Comparison of ENCODE assay signal across 23 cellular contexts in the genomic region with DNA sequence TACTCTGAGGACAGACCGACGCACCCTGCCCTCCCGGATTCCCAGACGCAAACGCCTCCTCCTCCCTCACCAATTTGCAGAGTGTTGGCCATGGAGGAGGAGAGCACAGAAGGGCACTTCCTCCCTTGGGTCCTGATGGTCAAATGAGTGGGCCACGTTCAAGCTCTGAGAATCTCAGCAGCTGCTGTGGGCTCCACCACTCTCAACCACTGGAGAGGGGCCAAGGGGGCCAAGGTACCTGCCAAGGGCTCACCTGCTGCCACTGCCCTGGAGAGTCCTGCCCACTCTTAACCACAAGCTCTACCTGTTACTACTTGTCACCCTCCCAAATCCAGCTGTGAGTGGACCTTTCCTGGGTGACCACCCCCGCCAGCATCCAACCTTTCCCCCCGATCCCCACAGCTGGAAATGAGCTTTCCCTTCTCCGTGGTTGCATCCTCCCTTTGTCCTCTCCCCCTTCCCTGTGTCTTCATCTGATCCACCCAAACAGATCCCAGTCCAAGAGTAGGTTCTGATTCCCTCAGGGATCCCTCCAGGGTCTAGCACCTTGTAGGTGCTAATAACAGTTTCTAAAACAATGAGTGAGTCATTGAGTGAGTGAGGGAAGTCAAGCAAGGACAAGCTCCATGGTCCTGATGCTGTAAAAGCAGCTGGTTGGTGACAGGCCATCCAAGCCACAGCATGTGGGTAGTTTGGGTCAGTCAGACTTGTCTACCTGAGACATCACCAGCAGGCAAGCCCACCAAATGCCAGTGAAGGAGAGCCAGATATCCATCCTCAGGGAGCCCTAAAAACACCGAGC.
DNase-seq lines count a peak whose midpoint lies in the region; ATAC-seq, FAIRE-seq and TF ChIP-seq lines count a peak whose summit lies in the region.
"Had no signal": no experiment of that assay in that cellular context is flagged by ENCODE, and none has a peak within 500 bp of the region (broad histone marks: within the 10 kb centered on the region; RNA-seq: fewer than 3 reads in every experiment).

No MANE protein-coding gene starts in this region.

- CTCF ChIA-PET in HEK293 (lab: Yijun Ruan, JAX) = interaction anchor here (0.7 to 1.0 kb wide), 2 partner anchors 103 to 113 kb away, joined by 3 read pairs; no protein-coding TSS in a partner anchor
- CTCF ChIA-PET in K562 (lab: Yijun Ruan, JAX; ENCODE audit: low intra/inter-chr PET ratio) = no interaction called here

- POLR2A ChIA-PET in HEK293 (lab: Yijun Ruan, JAX) = interaction anchor here (0.6 kb wide), 1 partner anchor 88 kb away, joined by 3 read pairs; no protein-coding TSS in a partner anchor
- POLR2A ChIA-PET in K562 (lab: Yijun Ruan, JAX) = interaction anchor here (1.3 kb wide), 1 partner anchor 12 kb away, joined by 3 read pairs; no protein-coding TSS in a partner anchor

- no peak for TF ChIP-seq EP300 in K562 (IDR thresholded peaks at IDR 0.05; ENCODE audit: low read length)

- H4K20me1 ChIP-seq in K562 (replicated peaks; ENCODE audit: control insufficient read depth, insufficient read depth, low read length) = 0 out of 2 replicates have a peak, but pooled peaks cover 4% of the 10 kb centered on the region

- DNase-seq in K562 (ENCODE audit: extremely low read depth in 1 of 4, low spot score in 3 of 4) = no peak
- DNase-seq in neural crest cell (ENCODE audit: low read depth, low spot score) = no peak
- no peak for DNase-seq in type B pancreatic cell (ENCODE audit: extremely low spot score, unreplicated experiment)
- DNase-seq in activated CD4-positive, CD25-positive, alpha-beta regulatory T cell (lab: John Stamatoyannopoulos, UW) = no peak
- DNase-seq: H9, Kasumi-1, MG63, NCI-H1417, NCI-H1694 treated with DMSO at 0.1 percent for 48 hours, NCI-H2081 treated with DMSO at 0.1 percent for 48 hours, NCI-H2171 treated with DMSO at 0.1 percent for 48 hours, NCI-H524 treated with DMSO at 0.1 percent for 48 hours, NCI-H82, T-helper 1 cell had no signal

- TF ChIP-seq POLR2A in K562 (conservative IDR thresholded peaks at IDR 0.05) = no peak

- ATAC-seq in GM18498 (IDR thresholded peaks at IDR 0.05; ENCODE audit: unreplicated experiment) = peak; percentile 38
- no peak for ATAC-seq in K562
- ATAC-seq in GM18909 (IDR thresholded peaks at IDR 0.05; ENCODE audit: poor library complexity, unreplicated experiment) = no peak
- ATAC-seq: Right ventricle myocardium inferior had no signal

- peaks cover 3 to 19% of the 10 kb centered on the region in 2 experiments; a peak in 3 of 5 replicates for H3K27me3 ChIP-seq in K562 (ENCODE audit: control insufficient read depth in 2 of 2, insufficient read depth in 2 of 2, low read length in 2 of 2)
- H3K27me3 ChIP-seq: MG63, SJSA1 had no signal

- H3K9me3 Mint-ChIP-seq in neural crest cell (no peaks in the 10 kb centered on the region), type B pancreatic cell (no peaks in the 10 kb centered on the region)
- H3K9me3 Mint-ChIP-seq: CD14-positive monocyte, H9 had no signal

- no peaks in the 10 kb centered on the region for H3K79me2 ChIP-seq in K562 (ENCODE audit: control insufficient read depth, insufficient read depth, low read length)

- H2AFZ ChIP-seq in K562 (ENCODE audit: low read depth, low read length) = no peak overlapping the region

- intact Hi-C loops in K562 (cut with micrococcal nuclease) = loop anchor here (5.0 kb wide), 1 partner anchor 152 kb away; no protein-coding TSS in a partner anchor

- H3K27ac Mint-ChIP-seq in neural crest cell (ENCODE audit: unreplicated experiment) = peak overlapping the region; percentile 89
- H3K27ac Mint-ChIP-seq in type B pancreatic cell = no peak overlapping the region
- H3K27ac Mint-ChIP-seq: B cell, H9 had no signal

- H3K36me3 ChIP-seq in HEK293 (ENCODE audit: control insufficient read depth in 2 of 2, insufficient read depth in 1 of 2, low read length in 2 of 2) (no peaks in the 10 kb centered on the region), K562 (ENCODE audit: control insufficient read depth, insufficient read depth, low read length) (no peaks in the 10 kb centered on the region)
- H3K36me3 ChIP-seq: MG63, SJSA1 had no signal

- no peaks in the 10 kb centered on the region for H3K4me1 ChIP-seq in HEK293 (ENCODE audit: control insufficient read depth, insufficient read depth, low read length)
- H3K4me1 ChIP-seq in K562 (replicated peaks in 1 of 2; ENCODE audit: control insufficient read depth in 2 of 2, insufficient read depth in 2 of 2, low read length in 2 of 2) = no peaks in the 10 kb centered on the region
- H3K4me1 ChIP-seq: SJSA1 had no signal

- H3K4me1 Mint-ChIP-seq in neural crest cell (peaks cover 3% of the 10 kb centered on the region), type B pancreatic cell (ENCODE audit: unreplicated experiment) (no peaks in the 10 kb centered on the region)
- H3K4me1 Mint-ChIP-seq: B cell had no signal

- no peak for FAIRE-seq in K562 (lab: Jason Lieb, UNC)
- FAIRE-seq: A204.1, RCC 7860 had no signal

- H3K9ac ChIP-seq in K562 (ENCODE audit: insufficient read depth in 1 of 2, low read depth in 2 of 2, low read length in 2 of 2) = no peak overlapping the region

- H3K27ac ChIP-seq in HEK293 (ENCODE audit: extremely low read depth, low read depth, low read length) (no peak overlapping the region), K562 (ENCODE audit: extremely low read depth, low read depth, low read length) (no peak overlapping the region)
- H3K27ac ChIP-seq: SJSA1 had no signal

- no peak for TF ChIP-seq RAD21 in K562 (CRISPR knock-in tag; conservative IDR thresholded peaks at IDR 0.05 in 1 of 2, IDR thresholded peaks at IDR 0.05 in 1 of 2)

- in situ Hi-C loops in K562 (cut with MboI) = loop anchor here (10.0 kb wide), 2 partner anchors 636 to 1434 kb away; no protein-coding TSS in a partner anchor

- H3K36me3 Mint-ChIP-seq in neural crest cell (ENCODE audit: low read depth) (no peaks in the 10 kb centered on the region), type B pancreatic cell (no peaks in the 10 kb centered on the region)
- H3K36me3 Mint-ChIP-seq: CD14-positive monocyte had no signal

- no peak for TF ChIP-seq CTCF in HEK293 (tag by site-specific recombination; IDR thresholded peaks at IDR 0.05)
- no peak for TF ChIP-seq CTCF in K562 (IDR thresholded peaks at IDR 0.05 in 2 of 3, conservative IDR thresholded peaks at IDR 0.05 in 1 of 3; ENCODE audit: insufficient read depth in 2 of 3, low read depth in 1 of 3, low read length in 3 of 3)
- TF ChIP-seq CTCF in neural crest cell (conservative IDR thresholded peaks at IDR 0.05) = no peak
- TF ChIP-seq CTCF in type B pancreatic cell (conservative IDR thresholded peaks at IDR 0.05) = no peak

- H3K4me3 ChIP-seq in HEK293 (ENCODE audit: low read depth, low read length) = no peak overlapping the region
- no peak overlapping the region for H3K4me3 ChIP-seq in K562
- H3K4me3 ChIP-seq: MG63, SJSA1 had no signal

- H3K4me2 ChIP-seq in K562 (ENCODE audit: insufficient read depth, low read length) = no peak overlapping the region

- BruUV-seq in K562 (replicated peaks; lab: Mats Ljungman, UMichigan) = no TSS peak

- 1% methylated on average over 10 of the region's 10 CpGs for WGBS in K562 (ENCODE audit: insufficient coverage, low coverage, missing lambda C conversion rate)

- H3K9me3 ChIP-seq in HEK293 (ENCODE audit: control insufficient read depth, insufficient read depth, low read depth, low read length) = no peaks in the 10 kb centered on the region
- H3K9me3 ChIP-seq in K562 (replicated peaks; ENCODE audit: control insufficient read depth, insufficient read depth, low read depth, low read length) = no peaks in the 10 kb centered on the region
- H3K9me3 ChIP-seq: MG63, SJSA1 had no signal

- peaks cover 5% of the 10 kb centered on the region for H3K27me3 Mint-ChIP-seq in neural crest cell (ENCODE audit: low read depth)
- H3K27me3 Mint-ChIP-seq in type B pancreatic cell = peaks cover 34% of the 10 kb centered on the region

- no peak overlapping the region for H3K4me3 Mint-ChIP-seq in neural crest cell
- H3K4me3 Mint-ChIP-seq in type B pancreatic cell = no peak overlapping the region
- H3K4me3 Mint-ChIP-seq: B cell, CD14-positive monocyte, H9 had no signal

- no peaks in the 10 kb centered on the region for H3K9me1 ChIP-seq in K562 (ENCODE audit: control insufficient read depth, insufficient read depth, low read length)

TF ChIP-seq in K562, 482 proteins besides CTCF, POLR2A, EP300 and RAD21:
- TF ChIP-seq RBM25 (IDR thresholded peaks at IDR 0.05; ENCODE audit: low read depth, low read length, severe bottlenecking) = no peak
- TF ChIP-seq PRDM10 (IDR thresholded peaks at IDR 0.05; ENCODE audit: partially characterized antibody) = peak; percentile 48
